In genomic region chr18:22699629-22700028, GRCh38 we compare ENCODE assay signal across 21 cellular contexts.
DNase-seq lines count a peak whose midpoint lies in the region; ATAC-seq, FAIRE-seq and TF ChIP-seq lines count a peak whose summit lies in the region.
"Had no signal": no experiment of that assay in that cellular context is flagged by ENCODE, and none has a peak within 500 bp of the region (broad histone marks: within the 10 kb centered on the region; RNA-seq: fewer than 3 reads in every experiment).

No MANE protein-coding gene starts in this region.

- in situ Hi-C loops in HepG2 (cut with HindIII; ENCODE audit: extremely low pct_ligation_motif_present, low pct_unique_long_range_greater_than_20kb), result no loop called here
- in situ Hi-C loops in K562 (cut with MboI), result loop anchor here (5.0 kb wide), 1 partner anchor 77 kb away; no protein-coding TSS in a partner anchor

- H3K9ac ChIP-seq in HepG2 (ENCODE audit: insufficient read depth, low read depth, low read length) (no peak overlapping the region), K562 (ENCODE audit: insufficient read depth in 1 of 2, low read depth in 2 of 2, low read length in 2 of 2) (no peak overlapping the region)
- H3K9ac ChIP-seq: BLaER1 treated with 17β-estradiol and CSF1 and Interleukin-3, amounts not matched to agents 10 nM and 100 nM had no signal

- no peaks in the 10 kb centered on the region for H3K36me3 ChIP-seq in HepG2 (replicated peaks in 1 of 2; ENCODE audit: control insufficient read depth in 1 of 2, insufficient read depth in 2 of 2, low read length in 2 of 2)
- no peaks in the 10 kb centered on the region for H3K36me3 ChIP-seq in right lobe of liver
- H3K36me3 ChIP-seq in K562 (ENCODE audit: control insufficient read depth, insufficient read depth, low read length), result no peaks in the 10 kb centered on the region
- no peaks in the 10 kb centered on the region for H3K36me3 ChIP-seq in mucosa of descending colon (ENCODE audit: low read depth)
- H3K36me3 ChIP-seq: BLaER1 treated with 17β-estradiol and CSF1 and Interleukin-3, amounts not matched to agents 10 nM and 100 nM had no signal

- H3K79me2 ChIP-seq in HepG2 (ENCODE audit: insufficient read depth, low read length), result no peaks in the 10 kb centered on the region
- no peaks in the 10 kb centered on the region for H3K79me2 ChIP-seq in K562 (ENCODE audit: control insufficient read depth, insufficient read depth, low read length)

- H3K4me3 ChIP-seq in HepG2 (replicated peaks in 1 of 3; ENCODE audit: insufficient read depth in 1 of 3, low read depth in 2 of 3, low read length in 3 of 3) (no peak overlapping the region), right lobe of liver (no peak overlapping the region), K562 (no peak overlapping the region), mucosa of descending colon (no peak overlapping the region)
- H3K4me3 ChIP-seq: BLaER1 treated with 17β-estradiol and CSF1 and Interleukin-3, amounts not matched to agents 10 nM and 100 nM had no signal

- POLR2A ChIA-PET in HepG2 (lab: Yijun Ruan, JAX), result no interaction called here
- POLR2A ChIA-PET in K562 (lab: Yijun Ruan, JAX), result no interaction called here

- no peak for FAIRE-seq in HepG2 (lab: Jason Lieb, UNC)
- FAIRE-seq in K562 (lab: Jason Lieb, UNC), result no peak
- FAIRE-seq: G401.6, GM12891, GM18507 had no signal

- H3K4me1 Mint-ChIP-seq in osteocyte (ENCODE audit: unreplicated experiment), result peaks cover 28% of the 10 kb centered on the region
- H3K4me1 Mint-ChIP-seq: B cell had no signal

- no peak overlapping the region for H3K27ac ChIP-seq in HepG2 (ENCODE audit: extremely low read length, insufficient read depth, low read length)
- no peak overlapping the region for H3K27ac ChIP-seq in right lobe of liver
- no peak overlapping the region for H3K27ac ChIP-seq in K562 (ENCODE audit: extremely low read depth, low read depth, low read length)
- H3K27ac ChIP-seq: BLaER1 treated with 17β-estradiol and CSF1 and Interleukin-3, amounts not matched to agents 10 nM and 100 nM had no signal

- CTCF ChIA-PET in HepG2 (lab: Yijun Ruan, JAX; ENCODE audit: low intra/inter-chr PET ratio, low total read pairs) (no interaction called here), K562 (lab: Yijun Ruan, JAX; ENCODE audit: low intra/inter-chr PET ratio) (no interaction called here)

- no peaks in the 10 kb centered on the region for H4K20me1 ChIP-seq in HepG2 (ENCODE audit: insufficient read depth, low read length)
- H4K20me1 ChIP-seq in K562 (replicated peaks; ENCODE audit: control insufficient read depth, insufficient read depth, low read length), result no peaks in the 10 kb centered on the region
- H4K20me1 ChIP-seq: BLaER1 treated with 17β-estradiol and CSF1 and Interleukin-3, amounts not matched to agents 10 nM and 100 nM had no signal

- H3K9me3 ChIP-seq in HepG2 (ENCODE audit: low read length) (no peaks in the 10 kb centered on the region), right lobe of liver (no peaks in the 10 kb centered on the region), K562 (replicated peaks; ENCODE audit: control insufficient read depth, insufficient read depth, low read depth, low read length) (no peaks in the 10 kb centered on the region), mucosa of descending colon (no peaks in the 10 kb centered on the region)
- H3K9me3 ChIP-seq: BLaER1 treated with 17β-estradiol and CSF1 and Interleukin-3, amounts not matched to agents 10 nM and 100 nM had no signal

- H2AFZ ChIP-seq in HepG2 (ENCODE audit: low read length), result no peak overlapping the region
- peak overlapping the region; percentile 41; the same call in 1 of the 2 replicates for H2AFZ ChIP-seq in K562 (ENCODE audit: low read depth, low read length)

- no peak overlapping the region for H3K4me2 ChIP-seq in HepG2 (ENCODE audit: low read depth, low read length)
- H3K4me2 ChIP-seq in K562 (ENCODE audit: insufficient read depth, low read length), result peak overlapping the region; percentile 18; the same call in 1 of the 2 replicates

- H3K4me1 ChIP-seq in HepG2 (ENCODE audit: insufficient read depth, low read length), result no peaks in the 10 kb centered on the region
- H3K4me1 ChIP-seq in right lobe of liver, result peaks cover 0 to 13% (median 2%) of the 10 kb centered on the region in 4 donors
- peaks cover 0 to 4% of the 10 kb centered on the region in 2 experiments; a peak in 1 of 5 replicates for H3K4me1 ChIP-seq in K562 (replicated peaks in 1 of 2; ENCODE audit: control insufficient read depth in 2 of 2, insufficient read depth in 2 of 2, low read length in 2 of 2)
- peaks cover 7% of the 10 kb centered on the region for H3K4me1 ChIP-seq in mucosa of descending colon (ENCODE audit: low read depth)

- H3K9me1 ChIP-seq in K562 (ENCODE audit: control insufficient read depth, insufficient read depth, low read length), result no peaks in the 10 kb centered on the region

- no peaks in the 10 kb centered on the region for H3K9me3 Mint-ChIP-seq in osteocyte (ENCODE audit: unreplicated experiment)
- H3K9me3 Mint-ChIP-seq: CD8-positive, alpha-beta T cell; HFFc6 had no signal

- H3K27ac Mint-ChIP-seq in osteocyte (ENCODE audit: unreplicated experiment), result no peak overlapping the region
- H3K27ac Mint-ChIP-seq: B cell; CD8-positive, alpha-beta T cell; HFFc6 had no signal

- no peak overlapping the region for H3K4me3 Mint-ChIP-seq in osteocyte (ENCODE audit: unreplicated experiment)
- H3K4me3 Mint-ChIP-seq: B cell; CD8-positive, alpha-beta T cell; HFFc6 had no signal

- intact Hi-C loops in HepG2 (cut with micrococcal nuclease; ENCODE audit: unreplicated experiment) (no loop called here), right lobe of liver (cut with DNase I) (no loop called here), K562 (cut with micrococcal nuclease) (loop anchor here (5.0 kb wide), 2 partner anchors 87 to 532 kb away; partner anchors contain the start of gene GATA6), mucosa of descending colon (cut with DNase I, micrococcal nuclease) (no loop called here)

- H3K27me3 ChIP-seq in HepG2 (ENCODE audit: control insufficient read depth in 1 of 2, insufficient read depth in 2 of 2, low read length in 2 of 2) (0 out of 5 replicates have a peak, but pooled peaks cover 0 to 3% of the 10 kb centered on the region in 2 experiments), right lobe of liver (no peaks in the 10 kb centered on the region), K562 (ENCODE audit: control insufficient read depth in 2 of 2, insufficient read depth in 2 of 2, low read length in 2 of 2) (peaks cover 3 to 10% of the 10 kb centered on the region in 2 experiments; a peak in 3 of 5 replicates)
- H3K27me3 ChIP-seq: BLaER1 treated with 17β-estradiol and CSF1 and Interleukin-3, amounts not matched to agents 10 nM and 100 nM had no signal

- no peaks in the 10 kb centered on the region for H3K27me3 Mint-ChIP-seq in osteocyte (ENCODE audit: unreplicated experiment)

- DNase-seq in HepG2 (ENCODE audit: low spot score) (no peak), right lobe of liver (no peak), K562 (ENCODE audit: extremely low read depth in 1 of 4, low spot score in 3 of 4) (peak in 1 of 4 experiments; percentile 9), mucosa of descending colon (no peak), osteocyte (ENCODE audit: extremely low spot score, unreplicated experiment) (no peak), middle frontal gyrus (ENCODE audit: extremely low spot score, low spot score) (no peak)
- DNase-seq: CD8-positive, alpha-beta T cell; DMS 273 treated with DMSO at 0.1 percent for 48 hours; DMS53; DND-41; EL; GOT3; H7; HFFc6 had no signal

- WGBS in HepG2 (ENCODE audit: low lambda C conversion rate), result 15% methylated on average over 9 of the region's 9 CpGs
- 77% methylated on average over 7 of the region's 9 CpGs for whole genome bisulfite sequencing in right lobe of liver (ENCODE audit: insufficient coverage, low coverage, low lambda C conversion rate, missing lambda C conversion rate)
- under 1% methylated on average over 9 of the region's 9 CpGs for WGBS in K562 (ENCODE audit: insufficient coverage, low coverage, missing lambda C conversion rate)

- no peak for TF ChIP-seq CTCF in HepG2 (CRISPR knock-in tag; IDR thresholded peaks at IDR 0.05)
- no peak for TF ChIP-seq CTCF in right lobe of liver (IDR thresholded peaks at IDR 0.05)
- TF ChIP-seq CTCF in K562 (IDR thresholded peaks at IDR 0.05 in 2 of 3, conservative IDR thresholded peaks at IDR 0.05 in 1 of 3; ENCODE audit: insufficient read depth in 2 of 3, low read depth in 1 of 3, low read length in 3 of 3), result no peak
- TF ChIP-seq CTCF in mucosa of descending colon (IDR thresholded peaks at IDR 0.05), result no peak
- TF ChIP-seq CTCF in osteocyte (IDR thresholded peaks at IDR 0.05), result no peak

- TF ChIP-seq EP300 in HepG2 (IDR thresholded peaks at IDR 0.05; ENCODE audit: low read depth in 2 of 2, low read length in 2 of 2) (no peak), HepG2 (CRISPR knock-in tag; IDR thresholded peaks at IDR 0.05; ENCODE audit: borderline replicate concordance) (no peak), K562 (IDR thresholded peaks at IDR 0.05; ENCODE audit: low read length) (no peak)

- TF ChIP-seq POLR2A in HepG2 (IDR thresholded peaks at IDR 0.05; ENCODE audit: insufficient read depth in 1 of 2, low read depth in 2 of 2, low read length in 2 of 2), result no peak
- no peak for TF ChIP-seq POLR2A in right lobe of liver (IDR thresholded peaks at IDR 0.05)
- no peak for TF ChIP-seq POLR2A in K562 (conservative IDR thresholded peaks at IDR 0.05)

- TF ChIP-seq RAD21 in HepG2 (CRISPR knock-in tag; IDR thresholded peaks at IDR 0.05) (no peak), K562 (CRISPR knock-in tag; conservative IDR thresholded peaks at IDR 0.05 in 1 of 2, IDR thresholded peaks at IDR 0.05 in 1 of 2) (no peak)

- no peak for ATAC-seq in HepG2
- no peak for ATAC-seq in right lobe of liver
- ATAC-seq in K562, result no peak
- ATAC-seq in mucosa of descending colon, result peak; percentile 63
- ATAC-seq in HG03108 (IDR thresholded peaks at IDR 0.05; ENCODE audit: unreplicated experiment), result no peak
- ATAC-seq: CD8-positive, alpha-beta T cell; HCT116 had no signal

- H3K36me3 Mint-ChIP-seq in osteocyte (ENCODE audit: unreplicated experiment), result peaks cover 1% of the 10 kb centered on the region
- H3K36me3 Mint-ChIP-seq: CD8-positive, alpha-beta T cell had no signal

- BruUV-seq in HepG2 (replicated peaks; lab: Mats Ljungman, UMichigan) (no TSS peak), K562 (replicated peaks; lab: Mats Ljungman, UMichigan) (no TSS peak)

TF ChIP-seq in HepG2, 621 proteins besides CTCF, POLR2A, EP300 and RAD21 (continues in another document):
- TF ChIP-seq ZNF530 (CRISPR knock-in tag; IDR thresholded peaks at IDR 0.05; ENCODE audit: low read depth), result no peak

TF ChIP-seq in K562, 482 proteins besides CTCF, POLR2A, EP300 and RAD21 (continues in another document):
- no peak for TF ChIP-seq DPF2 (IDR thresholded peaks at IDR 0.05)

Comparison
In these comparisons a context has a peak if more than half of its experiments do, and no peak if none do; other contexts are left out.
1. Of the 241 proteins assayed by ChIP-seq in both HepG2 and K562: peak only in HepG2: none; only in K562: none; in both: ZNF12; in neither: 240.